8 cellular contexts compared by ENCODE assay signal in the genomic region with DNA sequence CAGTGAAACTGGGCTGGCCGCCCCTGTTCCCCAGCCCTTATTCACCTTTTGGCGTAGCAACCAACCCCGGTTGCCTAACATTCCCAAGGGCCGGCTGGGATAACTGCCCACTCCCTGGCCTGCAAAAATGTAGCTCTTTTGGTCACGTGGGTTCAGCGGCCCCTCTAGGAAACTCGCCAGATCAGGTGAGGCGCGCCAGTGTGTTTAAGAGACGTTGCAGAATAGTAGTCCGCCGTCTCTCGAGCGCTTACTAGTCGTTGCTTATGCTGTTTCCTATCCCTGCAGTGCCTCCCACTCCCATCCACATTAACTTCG. TPM values are rescaled to one million over a fixed set of nuclear protein-coding genes. Genes with fewer than 3 reads are reported as not detected.
DNase-seq lines count a peak whose midpoint lies in the region; ATAC-seq and TF ChIP-seq lines count a peak whose summit lies in the region.

No MANE protein-coding gene starts in this region.

- DNase-seq in C1 segment of cervical spinal cord (lab: John Stamatoyannopoulos, UW) (peak in 12 of 14 donors; percentile 41 to 79 (median 56)), NCI-H2107 treated with DMSO at 0.1 percent for 48 hours (lab: John Stamatoyannopoulos, UW; ENCODE audit: unreplicated experiment) (peak; percentile 20), WTC11 (ENCODE audit: low spot score) (peak; percentile 54), choroid plexus epithelial cell (ENCODE audit: low read depth) (peak; percentile 83)
- peak; percentile 66 for DNase-seq in stimulated activated CD4-positive, alpha-beta T cell treated with anti-CD3 and anti-CD28 coated beads, Interleukin-1b, Interleukin-23, amount 100 ng/mL, for 48 hours

- H3K27me3 ChIP-seq in layer of hippocampus (ENCODE audit: control insufficient read depth, insufficient read depth, low read length) = no peaks in the 10 kb centered on the region

- TF ChIP-seq CTCF in WTC11 (IDR thresholded peaks at IDR 0.05) (no peak), choroid plexus epithelial cell (conservative IDR thresholded peaks at IDR 0.05; ENCODE audit: low read depth, low read length) (no peak)

- no peaks in the 10 kb centered on the region for H3K9me3 Mint-ChIP-seq in WTC11

- peaks cover 18% of the 10 kb centered on the region for H3K36me3 Mint-ChIP-seq in WTC11

- POLR2A ChIA-PET in WTC11 (lab: Charles Lee) = interaction anchor here (0.7 to 3.7 kb wide), 3 partner anchors 552 to 599 kb away, joined by 4 to 25 read pairs (median 8); a partner anchor contains a TSS

- no peaks in the 10 kb centered on the region for H3K27me3 Mint-ChIP-seq in WTC11 (ENCODE audit: low read depth)

- peak overlapping the region; percentile 100 for H3K27ac Mint-ChIP-seq in WTC11

- H3K4me3 Mint-ChIP-seq in WTC11 = peak overlapping the region; percentile 99

- H3K4me3 ChIP-seq in choroid plexus epithelial cell (ENCODE audit: low read depth, low read length) = peak overlapping the region; percentile 93

- peak; percentile 15 for ATAC-seq in GM21529 (IDR thresholded peaks at IDR 0.05; ENCODE audit: unreplicated experiment)
- ATAC-seq in WTC11 = peak; percentile 0
- ATAC-seq in GM21576 (IDR thresholded peaks at IDR 0.05; ENCODE audit: unreplicated experiment) = no peak

- H3K27ac ChIP-seq in layer of hippocampus (ENCODE audit: low read depth, low read length) = peak overlapping the region; percentile 99

- peaks cover 34% of the 10 kb centered on the region for H3K4me1 Mint-ChIP-seq in WTC11

- CTCF ChIA-PET in WTC11 (lab: Charles Lee) = interaction anchor here (0.8 to 1.8 kb wide), 4 partner anchors 45 to 722 kb away, joined by 5 read pairs; no protein-coding TSS in a partner anchor

TF ChIP-seq in WTC11, 78 proteins besides CTCF, POLR2A, EP300 and RAD21 (continues in another document):
- TF ChIP-seq JUN (CRISPR knock-in tag; IDR thresholded peaks at IDR 0.05) = no peak
- TF ChIP-seq, protein P1, sequence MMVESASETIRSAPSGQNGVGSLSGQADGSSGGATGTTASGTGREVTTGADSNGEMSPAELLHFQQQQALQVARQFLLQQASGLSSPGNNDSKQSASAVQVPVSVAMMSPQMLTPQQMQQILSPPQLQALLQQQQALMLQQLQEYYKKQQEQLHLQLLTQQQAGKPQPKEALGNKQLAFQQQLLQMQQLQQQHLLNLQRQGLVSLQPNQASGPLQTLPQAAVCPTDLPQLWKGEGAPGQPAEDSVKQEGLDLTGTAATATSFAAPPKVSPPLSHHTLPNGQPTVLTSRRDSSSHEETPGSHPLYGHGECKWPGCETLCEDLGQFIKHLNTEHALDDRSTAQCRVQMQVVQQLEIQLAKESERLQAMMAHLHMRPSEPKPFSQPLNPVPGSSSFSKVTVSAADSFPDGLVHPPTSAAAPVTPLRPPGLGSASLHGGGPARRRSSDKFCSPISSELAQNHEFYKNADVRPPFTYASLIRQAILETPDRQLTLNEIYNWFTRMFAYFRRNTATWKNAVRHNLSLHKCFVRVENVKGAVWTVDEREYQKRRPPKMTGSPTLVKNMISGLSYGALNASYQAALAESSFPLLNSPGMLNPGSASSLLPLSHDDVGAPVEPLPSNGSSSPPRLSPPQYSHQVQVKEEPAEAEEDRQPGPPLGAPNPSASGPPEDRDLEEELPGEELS (CRISPR knock-in tag; IDR thresholded peaks at IDR 0.05) = no peak
- no peak for TF ChIP-seq GTF2I (CRISPR knock-in tag; conservative IDR thresholded peaks at IDR 0.05)
- no peak for TF ChIP-seq RORB (CRISPR knock-in tag; IDR thresholded peaks at IDR 0.05)
- TF ChIP-seq ZNF396 (CRISPR knock-in tag; IDR thresholded peaks at IDR 0.05; ENCODE audit: borderline replicate concordance) = no peak
- TF ChIP-seq, protein P2, sequence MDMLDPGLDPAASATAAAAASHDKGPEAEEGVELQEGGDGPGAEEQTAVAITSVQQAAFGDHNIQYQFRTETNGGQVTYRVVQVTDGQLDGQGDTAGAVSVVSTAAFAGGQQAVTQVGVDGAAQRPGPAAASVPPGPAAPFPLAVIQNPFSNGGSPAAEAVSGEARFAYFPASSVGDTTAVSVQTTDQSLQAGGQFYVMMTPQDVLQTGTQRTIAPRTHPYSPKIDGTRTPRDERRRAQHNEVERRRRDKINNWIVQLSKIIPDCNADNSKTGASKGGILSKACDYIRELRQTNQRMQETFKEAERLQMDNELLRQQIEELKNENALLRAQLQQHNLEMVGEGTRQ (CRISPR knock-in tag; IDR thresholded peaks at IDR 0.05) = peak; percentile 89
- TF ChIP-seq ZNF121 (CRISPR knock-in tag; IDR thresholded peaks at IDR 0.05) = no peak
- TF ChIP-seq, protein P3, sequence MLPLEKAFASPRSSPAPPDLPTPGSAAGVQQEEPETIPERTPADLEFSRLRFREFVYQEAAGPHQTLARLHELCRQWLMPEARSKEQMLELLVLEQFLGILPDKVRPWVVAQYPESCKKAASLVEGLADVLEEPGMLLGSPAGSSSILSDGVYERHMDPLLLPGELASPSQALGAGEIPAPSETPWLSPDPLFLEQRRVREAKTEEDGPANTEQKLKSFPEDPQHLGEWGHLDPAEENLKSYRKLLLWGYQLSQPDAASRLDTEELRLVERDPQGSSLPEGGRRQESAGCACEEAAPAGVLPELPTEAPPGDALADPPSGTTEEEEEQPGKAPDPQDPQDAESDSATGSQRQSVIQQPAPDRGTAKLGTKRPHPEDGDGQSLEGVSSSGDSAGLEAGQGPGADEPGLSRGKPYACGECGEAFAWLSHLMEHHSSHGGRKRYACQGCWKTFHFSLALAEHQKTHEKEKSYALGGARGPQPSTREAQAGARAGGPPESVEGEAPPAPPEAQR (CRISPR knock-in tag; IDR thresholded peaks at IDR 0.05) = no peak
- TF ChIP-seq, protein P4, sequence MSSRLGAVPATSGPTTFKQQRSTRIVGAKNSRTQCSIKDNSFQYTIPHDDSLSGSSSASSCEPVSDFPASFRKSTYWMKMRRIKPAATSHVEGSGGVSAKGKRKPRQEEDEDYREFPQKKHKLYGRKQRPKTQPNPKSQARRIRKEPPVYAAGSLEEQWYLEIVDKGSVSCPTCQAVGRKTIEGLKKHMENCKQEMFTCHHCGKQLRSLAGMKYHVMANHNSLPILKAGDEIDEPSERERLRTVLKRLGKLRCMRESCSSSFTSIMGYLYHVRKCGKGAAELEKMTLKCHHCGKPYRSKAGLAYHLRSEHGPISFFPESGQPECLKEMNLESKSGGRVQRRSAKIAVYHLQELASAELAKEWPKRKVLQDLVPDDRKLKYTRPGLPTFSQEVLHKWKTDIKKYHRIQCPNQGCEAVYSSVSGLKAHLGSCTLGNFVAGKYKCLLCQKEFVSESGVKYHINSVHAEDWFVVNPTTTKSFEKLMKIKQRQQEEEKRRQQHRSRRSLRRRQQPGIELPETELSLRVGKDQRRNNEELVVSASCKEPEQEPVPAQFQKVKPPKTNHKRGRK (CRISPR knock-in tag; IDR thresholded peaks at IDR 0.05; ENCODE audit: borderline replicate concordance) = no peak
- TF ChIP-seq TEAD1 (CRISPR knock-in tag; IDR thresholded peaks at IDR 0.05) = 0 out of 2 replicates have a peak, but pooled peaks have one; percentile 25
- TF ChIP-seq, protein P5, sequence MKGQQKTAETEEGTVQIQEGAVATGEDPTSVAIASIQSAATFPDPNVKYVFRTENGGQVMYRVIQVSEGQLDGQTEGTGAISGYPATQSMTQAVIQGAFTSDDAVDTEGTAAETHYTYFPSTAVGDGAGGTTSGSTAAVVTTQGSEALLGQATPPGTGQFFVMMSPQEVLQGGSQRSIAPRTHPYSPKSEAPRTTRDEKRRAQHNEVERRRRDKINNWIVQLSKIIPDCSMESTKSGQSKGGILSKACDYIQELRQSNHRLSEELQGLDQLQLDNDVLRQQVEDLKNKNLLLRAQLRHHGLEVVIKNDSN (CRISPR knock-in tag; IDR thresholded peaks at IDR 0.05) = peak; percentile 90
- TF ChIP-seq, protein P6, sequence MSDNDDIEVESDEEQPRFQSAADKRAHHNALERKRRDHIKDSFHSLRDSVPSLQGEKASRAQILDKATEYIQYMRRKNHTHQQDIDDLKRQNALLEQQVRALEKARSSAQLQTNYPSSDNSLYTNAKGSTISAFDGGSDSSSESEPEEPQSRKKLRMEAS (CRISPR knock-in tag; IDR thresholded peaks at IDR 0.05) = 0 out of 2 replicates have a peak, but pooled peaks have one; percentile 28
- no peak for TF ChIP-seq FOXP1 (CRISPR knock-in tag; IDR thresholded peaks at IDR 0.05; ENCODE audit: borderline replicate concordance)
- no peak for TF ChIP-seq ZNF219 (CRISPR knock-in tag; IDR thresholded peaks at IDR 0.05; ENCODE audit: borderline replicate concordance)
- TF ChIP-seq, protein P7, sequence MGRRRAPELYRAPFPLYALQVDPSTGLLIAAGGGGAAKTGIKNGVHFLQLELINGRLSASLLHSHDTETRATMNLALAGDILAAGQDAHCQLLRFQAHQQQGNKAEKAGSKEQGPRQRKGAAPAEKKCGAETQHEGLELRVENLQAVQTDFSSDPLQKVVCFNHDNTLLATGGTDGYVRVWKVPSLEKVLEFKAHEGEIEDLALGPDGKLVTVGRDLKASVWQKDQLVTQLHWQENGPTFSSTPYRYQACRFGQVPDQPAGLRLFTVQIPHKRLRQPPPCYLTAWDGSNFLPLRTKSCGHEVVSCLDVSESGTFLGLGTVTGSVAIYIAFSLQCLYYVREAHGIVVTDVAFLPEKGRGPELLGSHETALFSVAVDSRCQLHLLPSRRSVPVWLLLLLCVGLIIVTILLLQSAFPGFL (CRISPR knock-in tag; IDR thresholded peaks at IDR 0.05; ENCODE audit: borderline replicate concordance) = 0 out of 2 replicates have a peak, but pooled peaks have one; percentile 16
- TF ChIP-seq ZBTB21 (CRISPR knock-in tag; IDR thresholded peaks at IDR 0.05; ENCODE audit: borderline replicate concordance) = no peak
- TF ChIP-seq SMAD4 (CRISPR knock-in tag; IDR thresholded peaks at IDR 0.05) = no peak
- TF ChIP-seq ZNF317 (CRISPR knock-in tag; IDR thresholded peaks at IDR 0.05; ENCODE audit: borderline replicate concordance, low read depth) = peak; percentile 73
- no peak for TF ChIP-seq KAT7 (CRISPR knock-in tag; IDR thresholded peaks at IDR 0.05; ENCODE audit: borderline replicate concordance)
- TF ChIP-seq ZNF416 (CRISPR knock-in tag; IDR thresholded peaks at IDR 0.05) = no peak
- TF ChIP-seq, protein P8, sequence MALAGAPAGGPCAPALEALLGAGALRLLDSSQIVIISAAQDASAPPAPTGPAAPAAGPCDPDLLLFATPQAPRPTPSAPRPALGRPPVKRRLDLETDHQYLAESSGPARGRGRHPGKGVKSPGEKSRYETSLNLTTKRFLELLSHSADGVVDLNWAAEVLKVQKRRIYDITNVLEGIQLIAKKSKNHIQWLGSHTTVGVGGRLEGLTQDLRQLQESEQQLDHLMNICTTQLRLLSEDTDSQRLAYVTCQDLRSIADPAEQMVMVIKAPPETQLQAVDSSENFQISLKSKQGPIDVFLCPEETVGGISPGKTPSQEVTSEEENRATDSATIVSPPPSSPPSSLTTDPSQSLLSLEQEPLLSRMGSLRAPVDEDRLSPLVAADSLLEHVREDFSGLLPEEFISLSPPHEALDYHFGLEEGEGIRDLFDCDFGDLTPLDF (CRISPR knock-in tag; IDR thresholded peaks at IDR 0.05) = 0 out of 2 replicates have a peak, but pooled peaks have one; percentile 49

RNA-seq across cellular contexts. Expression of a gene that starts 0.6 kb away (rescaled TPM):
- total RNA-seq in WTC11 (2021) = 67.6 to 70.7 TPM (median 70.2 TPM) in 3 replicates

RNA-seq across cellular contexts. Expression of a gene that starts 1.3 kb away (rescaled TPM):
- total RNA-seq in WTC11 (2021) = 30.0 to 32.0 TPM (median 30.0 TPM) in 3 replicates

Comparison
In these comparisons a context has a peak if more than half of its experiments do, and no peak if none do; other contexts are left out.
1. DNase-seq: peak in every context shown above with its lines; median percentile 83 in choroid plexus epithelial cell; 66 in stimulated activated CD4-positive, alpha-beta T cell treated with anti-CD3 and anti-CD28 coated beads, Interleukin-1b, Interleukin-23, amount 100 ng/mL, for 48 hours; 56 in C1 segment of cervical spinal cord; 54 in WTC11; 20 in NCI-H2107 treated with DMSO at 0.1 percent for 48 hours.